In genomic region chr15:80059786-80060489, GRCh38 we compare ENCODE assay signal across 8 cellular contexts. TPM values are rescaled to one million over a fixed set of nuclear protein-coding genes. Genes with fewer than 3 reads are reported as not detected.
DNase-seq lines count a peak whose midpoint lies in the region; ATAC-seq and TF ChIP-seq lines count a peak whose summit lies in the region.

No MANE protein-coding gene starts in this region.

- peak overlapping the region; percentile 54 for H2AFZ ChIP-seq in hepatocyte

- TF ChIP-seq CTCF in hepatocyte (IDR thresholded peaks at IDR 0.05; ENCODE audit: poor library complexity) (no peak), sigmoid colon (IDR thresholded peaks at IDR 0.05) (no peak)

- H3K79me2 ChIP-seq in hepatocyte, result peaks cover 46% of the 10 kb centered on the region

- TF ChIP-seq POLR2A in sigmoid colon (IDR thresholded peaks at IDR 0.05), result no peak

- H3K36me3 ChIP-seq in hepatocyte (replicated peaks; ENCODE audit: insufficient read depth, low read depth) (no peaks in the 10 kb centered on the region), sigmoid colon (no peaks in the 10 kb centered on the region)

- H3K27me3 ChIP-seq in hepatocyte (no peaks in the 10 kb centered on the region), sigmoid colon (no peaks in the 10 kb centered on the region)

- H3K4me2 ChIP-seq in hepatocyte, result peak overlapping the region; percentile 74

- H3K4me1 ChIP-seq in hepatocyte (ENCODE audit: insufficient read depth) (peaks cover 18% of the 10 kb centered on the region), sigmoid colon (peaks cover 0 to 31% (median 22%) of the 10 kb centered on the region in 4 donors)

- intact Hi-C loops in sigmoid colon (cut with DNase I), result loop anchor here (1.0 to 2.0 kb wide), 4 partner anchors 12 to 163 kb away; partner anchors contain the start of genes FAH and MTHFS

- H3K4me3 ChIP-seq in hepatocyte, result peak overlapping the region; percentile 77
- peak overlapping the region; percentile 47 to 96 (median 87) for H3K4me3 ChIP-seq in sigmoid colon

- H3K9me3 ChIP-seq in hepatocyte (ENCODE audit: low read depth) (no peaks in the 10 kb centered on the region), sigmoid colon (no peaks in the 10 kb centered on the region)

- H3K27ac ChIP-seq in hepatocyte (peak overlapping the region; percentile 98), sigmoid colon (peak overlapping the region; percentile 90 to 98 (median 94))

- DNase-seq in D341Med (ENCODE audit: low spot score) (peak; percentile 89), OCI-M1 (lab: John Stamatoyannopoulos, UW) (peak; percentile 70), amniotic stem cell (lab: John Stamatoyannopoulos, UW) (peak; percentile 31), hepatocyte (ENCODE audit: low spot score) (peak; percentile 89), sigmoid colon (peak; percentile 68), NCI-H1048 (lab: John Stamatoyannopoulos, UW) (no peak)

- H3K9me2 ChIP-seq in hepatocyte (replicated peaks; ENCODE audit: insufficient read depth), result no peaks in the 10 kb centered on the region

- peaks cover 40% of the 10 kb centered on the region for H4K20me1 ChIP-seq in hepatocyte (ENCODE audit: insufficient read depth, poor library complexity, severe bottlenecking)

- TF ChIP-seq EP300 in sigmoid colon (IDR thresholded peaks at IDR 0.05), result no peak

- ATAC-seq in GM19324 (IDR thresholded peaks at IDR 0.05; ENCODE audit: low FRiP score, unreplicated experiment) (peak; percentile 72), HG03439 (IDR thresholded peaks at IDR 0.05; ENCODE audit: unreplicated experiment) (peak; percentile 43)

- WGBS in hepatocyte (ENCODE audit: low lambda C conversion rate, missing lambda C conversion rate), result under 1% methylated on average over 31 of the region's 72 CpGs
- 1% methylated on average over 72 of the region's 72 CpGs for WGBS in sigmoid colon, 2 donors

RNA-seq across cellular contexts. Expression of gene ZFAND6, which starts 0.5 kb away (rescaled TPM):
- total RNA-seq in hepatocyte (160 and 187 TPM in 2 replicates), sigmoid colon (100 to 1,000 TPM; 116 to 177 (median 155) TPM)
- polyA plus RNA-seq in hepatocyte (104 and 113 TPM in 2 replicates), sigmoid colon (100 to 1,000 TPM in 2 of 3 donors, 10 to 100 TPM in 1; 65.8 to 188 (median 135) TPM)
